8 cellular contexts compared by ENCODE assay signal in genomic region chr20:297925-298754, GRCh38. TPM values are rescaled to one million over a fixed set of nuclear protein-coding genes. Genes with fewer than 3 reads are reported as not detected.
DNase-seq lines count a peak whose midpoint lies in the region; ATAC-seq and TF ChIP-seq lines count a peak whose summit lies in the region.

No MANE protein-coding gene starts in this region.

- H3K4me3 ChIP-seq in liver (ENCODE audit: low read depth in 1 of 3, low read length in 3 of 3): peak overlapping the region; percentile 85 to 92 (median 85)

- no peak for TF ChIP-seq CTCF in liver (IDR thresholded peaks at IDR 0.05; ENCODE audit: low read depth, low read length, missing input control)

- H3K9ac ChIP-seq in liver (ENCODE audit: low read depth in 1 of 2, low read length in 2 of 2): peak overlapping the region; percentile 53 to 83

- under 1% methylated on average over 74 of the region's 74 CpGs for WGBS in liver

- peak; percentile 58 for DNase-seq in A172 (ENCODE audit: low spot score)
- DNase-seq in NCI-H2196 (lab: John Stamatoyannopoulos, UW; ENCODE audit: unreplicated experiment): peak; percentile 66
- DNase-seq in activated CD4-positive, alpha-beta T cell treated with anti-CD3 and anti-CD28 coated beads for 1 hour: peak; percentile 22
- peak; percentile 81 for DNase-seq in dermis blood vessel endothelial cell
- DNase-seq in stimulated activated CD4-positive, alpha-beta T cell treated with anti-CD3 and anti-CD28 coated beads, Interleukin-4, amount 100 ng/mL, for 24 hours: peak; percentile 43

- no peak for TF ChIP-seq RAD21 in liver (IDR thresholded peaks at IDR 0.05)

- H3K27ac ChIP-seq in liver (ENCODE audit: low read depth in 1 of 2, low read length in 2 of 2): peak overlapping the region; percentile 79 to 95

- no peaks in the 10 kb centered on the region for H3K27me3 ChIP-seq in liver (ENCODE audit: control insufficient read depth in 4 of 4, insufficient read depth in 4 of 4, low read length in 3 of 4)

- H3K4me1 ChIP-seq in liver (ENCODE audit: control insufficient read depth in 4 of 4, insufficient read depth in 4 of 4, low read length in 3 of 4): peaks cover 0 to 35% (median 27%) of the 10 kb centered on the region in 4 donors

- peak; percentile 27 for ATAC-seq in GM18511 (IDR thresholded peaks at IDR 0.05; ENCODE audit: unreplicated experiment)
- ATAC-seq in HG02973 (IDR thresholded peaks at IDR 0.05; ENCODE audit: unreplicated experiment): peak; percentile 25

- H3K36me3 ChIP-seq in liver (ENCODE audit: control insufficient read depth in 4 of 4, insufficient read depth in 3 of 4, low read depth in 1 of 4, low read length in 3 of 4): peaks cover 0 to 4% (median 0%) of the 10 kb centered on the region in 4 donors

- H3K9me3 ChIP-seq in liver (ENCODE audit: control insufficient read depth in 4 of 4, low read length in 3 of 4): no peaks in the 10 kb centered on the region

TF ChIP-seq in liver, 16 proteins besides CTCF, POLR2A, EP300 and RAD21:
- TF ChIP-seq EGR1 (IDR thresholded peaks at IDR 0.05; ENCODE audit: low read depth in 2 of 2) (no peak), REST (IDR thresholded peaks at IDR 0.05) (peak; percentile 23), YY1 (IDR thresholded peaks at IDR 0.05) (peak; percentile 64), RXRA (IDR thresholded peaks at IDR 0.05) (peak in 1 of 2 donors; percentile 17), HNF4A (conservative IDR thresholded peaks at IDR 0.05) (peak in 1 of 2 donors; percentile 34), FOXA1 (IDR thresholded peaks at IDR 0.05) (no peak), HNF4G (IDR thresholded peaks at IDR 0.05) (no peak)

RNA-seq across cellular contexts. Expression of gene ZCCHC3, which starts 0.8 kb away (rescaled TPM):
- total RNA-seq in A172 (2014; rRNA removed; shearing (Covaris generic)): 12.9 and 18.2 TPM in 2 replicates
- 18.8 and 23.8 TPM in 2 replicates for total RNA-seq in dermis blood vessel endothelial cell
- 10 to 100 TPM in 1 of 2 donors, 1 to 10 TPM in 1; 6.2 to 22.1 TPM for total RNA-seq in liver
- polyA plus RNA-seq in liver: 1 to 10 TPM; 2.4 to 5.0 TPM

RNA-seq across cellular contexts. Expression of gene C20orf96, which starts 7.6 kb away (rescaled TPM):
- total RNA-seq in A172 (2014; rRNA removed; shearing (Covaris generic)): 3.1 and 3.8 TPM in 2 replicates
- total RNA-seq in dermis blood vessel endothelial cell (3.2 and 6.7 TPM in 2 replicates), liver (1 to 10 TPM; 1.2 to 2.2 TPM)
- 1 to 10 TPM in 1 of 2 donors, under 1 TPM in 1; 0.70 to 2.6 TPM for polyA plus RNA-seq in liver

RNA-seq across cellular contexts. Expression of gene SOX12, which starts 27.2 kb away (rescaled TPM):
- 7.4 and 9.4 TPM in 2 replicates for total RNA-seq in A172 (2014; rRNA removed; shearing (Covaris generic))
- total RNA-seq in dermis blood vessel endothelial cell (4.4 and 8.1 TPM in 2 replicates), liver (1 to 10 TPM in 1 of 2 donors, under 1 TPM in 1; 0.67 to 4.2 TPM)
- 1 to 10 TPM; 1.3 to 2.0 TPM for polyA plus RNA-seq in liver

RNA-seq across cellular contexts. Expression of gene DEFB132, which starts 40.6 kb away (rescaled TPM):
- total RNA-seq in A172 (2014; rRNA removed; shearing (Covaris generic)): not detected in 2 replicates
- total RNA-seq in dermis blood vessel endothelial cell (not detected in 2 replicates), liver (under 1 TPM in 1 of 2 donors, not detected in 1; 0.08 TPM)
- under 1 TPM in 1 of 2 donors, not detected in 1; 0.08 TPM for polyA plus RNA-seq in liver

RNA-seq across cellular contexts. Expression of gene NRSN2, which starts 48.8 kb away (rescaled TPM):
- total RNA-seq in A172 (2014; rRNA removed; shearing (Covaris generic)): 28.5 and 45.1 TPM in 2 replicates
- 18.0 and 40.2 TPM in 2 replicates for total RNA-seq in dermis blood vessel endothelial cell
- 10 to 100 TPM in 1 of 2 donors, 1 to 10 TPM in 1; 1.9 to 12.0 TPM for total RNA-seq in liver
- 1 to 10 TPM; 3.5 to 6.0 TPM for polyA plus RNA-seq in liver

Comparison
In these comparisons a context has a peak if more than half of its experiments do, and no peak if none do; other contexts are left out.
1. Peak in every context shown above with its lines: DNase-seq, ATAC-seq, H3K4me3 ChIP-seq and H3K27ac ChIP-seq.
2. DNase-seq: peak in every context shown above with its lines; median percentile 81 in dermis blood vessel endothelial cell; 66 in NCI-H2196; 58 in A172; 43 in stimulated activated CD4-positive, alpha-beta T cell treated with anti-CD3 and anti-CD28 coated beads, Interleukin-4, amount 100 ng/mL, for 24 hours; 22 in activated CD4-positive, alpha-beta T cell treated with anti-CD3 and anti-CD28 coated beads for 1 hour.